Comparison of ENCODE assay signal across 22 cellular contexts in genomic region chr17:69916761-69917160, GRCh38.
DNase-seq lines count a peak whose midpoint lies in the region; ATAC-seq, FAIRE-seq and TF ChIP-seq lines count a peak whose summit lies in the region.
"Had no signal": no experiment of that assay in that cellular context is flagged by ENCODE, and none has a peak within 500 bp of the region (broad histone marks: within the 10 kb centered on the region; RNA-seq: fewer than 3 reads in every experiment).

No MANE protein-coding gene starts in this region.

- H3K36me3 ChIP-seq in astrocyte (ENCODE audit: insufficient read depth, low read length) (no peaks in the 10 kb centered on the region), neural progenitor cell (no peaks in the 10 kb centered on the region)
- H3K36me3 ChIP-seq: BE2C; BLaER1 treated with 17β-estradiol and CSF1 and Interleukin-3, amounts not matched to agents 10 nM and 100 nM had no signal

- no peaks in the 10 kb centered on the region for H3K9me3 Mint-ChIP-seq in astrocyte (ENCODE audit: unreplicated experiment)
- no peaks in the 10 kb centered on the region for H3K9me3 Mint-ChIP-seq in neural progenitor cell
- no peaks in the 10 kb centered on the region for H3K9me3 Mint-ChIP-seq in chondrocyte (ENCODE audit: low read depth)

- peaks cover 7% of the 10 kb centered on the region for H3F3A ChIP-seq in neural progenitor cell (ENCODE audit: low read depth)

- intact Hi-C loops in left colon (cut with DNase I, micrococcal nuclease): no loop called here

- no peak overlapping the region for H3K9ac ChIP-seq in astrocyte (ENCODE audit: low read length)
- H3K9ac ChIP-seq in neural progenitor cell: no peak overlapping the region
- H3K9ac ChIP-seq: BLaER1 treated with 17β-estradiol and CSF1 and Interleukin-3, amounts not matched to agents 10 nM and 100 nM had no signal

- H3K36me3 Mint-ChIP-seq in astrocyte (ENCODE audit: low read depth, unreplicated experiment) (no peaks in the 10 kb centered on the region), neural progenitor cell (no peaks in the 10 kb centered on the region), chondrocyte (ENCODE audit: low read depth) (no peaks in the 10 kb centered on the region)
- H3K36me3 Mint-ChIP-seq: CD14-positive monocyte; CD8-positive, alpha-beta memory T cell had no signal

- H4K20me1 ChIP-seq in astrocyte (ENCODE audit: insufficient read depth, low read length): no peaks in the 10 kb centered on the region
- H4K20me1 ChIP-seq in neural progenitor cell (ENCODE audit: low read depth): no peaks in the 10 kb centered on the region
- H4K20me1 ChIP-seq: BLaER1 treated with 17β-estradiol and CSF1 and Interleukin-3, amounts not matched to agents 10 nM and 100 nM had no signal

- H3K27ac ChIP-seq in astrocyte (ENCODE audit: low read depth, low read length) (no peak overlapping the region), neural progenitor cell (no peak overlapping the region)
- H3K27ac ChIP-seq: BLaER1 treated with 17β-estradiol and CSF1 and Interleukin-3, amounts not matched to agents 10 nM and 100 nM had no signal

- no peak overlapping the region for H2AFZ ChIP-seq in astrocyte (ENCODE audit: low read depth, low read length)
- H2AFZ ChIP-seq in neural progenitor cell (replicated peaks): no peak overlapping the region
- H2AFZ ChIP-seq: GM23338 had no signal

- no peak overlapping the region for H3K4me3 Mint-ChIP-seq in astrocyte (ENCODE audit: unreplicated experiment)
- no peak overlapping the region for H3K4me3 Mint-ChIP-seq in neural progenitor cell
- no peak overlapping the region for H3K4me3 Mint-ChIP-seq in chondrocyte (ENCODE audit: unreplicated experiment)
- H3K4me3 Mint-ChIP-seq: CD14-positive monocyte; CD4-positive, alpha-beta T cell; CD8-positive, alpha-beta memory T cell; GM23338; H9 had no signal

- TF ChIP-seq CTCF in astrocyte (IDR thresholded peaks at IDR 0.05; ENCODE audit: insufficient read depth, low read depth, low read length): no peak
- no peak for TF ChIP-seq CTCF in neural progenitor cell (IDR thresholded peaks at IDR 0.05)
- no peak for TF ChIP-seq CTCF in chondrocyte (IDR thresholded peaks at IDR 0.05)

- H3K27me3 ChIP-seq in astrocyte (ENCODE audit: insufficient read depth, low read length): no peaks in the 10 kb centered on the region
- no peaks in the 10 kb centered on the region for H3K27me3 ChIP-seq in neural progenitor cell
- H3K27me3 ChIP-seq: BE2C; BLaER1 treated with 17β-estradiol and CSF1 and Interleukin-3, amounts not matched to agents 10 nM and 100 nM had no signal

- H3K4me1 ChIP-seq in astrocyte (ENCODE audit: insufficient read depth, low read length) (no peaks in the 10 kb centered on the region), neural progenitor cell (peaks cover 8% of the 10 kb centered on the region)
- H3K4me1 ChIP-seq: BE2C; BLaER1 treated with 17β-estradiol and CSF1 and Interleukin-3, amounts not matched to agents 10 nM and 100 nM had no signal

- no peaks in the 10 kb centered on the region for H3K79me2 ChIP-seq in astrocyte (ENCODE audit: insufficient read depth, low read length)
- H3K79me2 ChIP-seq in neural progenitor cell (ENCODE audit: low read depth): no peaks in the 10 kb centered on the region

- no peaks in the 10 kb centered on the region for H3K27me3 Mint-ChIP-seq in astrocyte (ENCODE audit: low read depth, unreplicated experiment)
- peaks cover 2% of the 10 kb centered on the region for H3K27me3 Mint-ChIP-seq in neural progenitor cell (ENCODE audit: insufficient read depth, low read depth)
- no peaks in the 10 kb centered on the region for H3K27me3 Mint-ChIP-seq in chondrocyte (ENCODE audit: low read depth)
- H3K27me3 Mint-ChIP-seq: CD4-positive, alpha-beta T cell; CD8-positive, alpha-beta memory T cell had no signal

- ATAC-seq in left colon: no peak
- ATAC-seq: GM23338, HCT116 had no signal

- peak; percentile 12 for DNase-seq in astrocyte (ENCODE audit: low read depth)
- peak; percentile 29 for DNase-seq in iPS-NIHi11 (ENCODE audit: low spot score)
- DNase-seq in neural progenitor cell (ENCODE audit: low spot score): peak; percentile 20
- DNase-seq in left colon: no peak
- no peak for DNase-seq in chondrocyte (ENCODE audit: low spot score)
- DNase-seq in GDM1 (lab: John Stamatoyannopoulos, UW): no peak
- DNase-seq: AML-193; BE2C; CD4-positive, alpha-beta T cell; CD8-positive, alpha-beta memory T cell; DMS 273 treated with DMSO at 0.1 percent for 48 hours; DMS79; EL; GF-D8; H9 had no signal

- H3K4me2 ChIP-seq in astrocyte (ENCODE audit: low read length) (no peak overlapping the region), neural progenitor cell (no peak overlapping the region)
- H3K4me2 ChIP-seq: BLaER1 treated with 17β-estradiol and CSF1 and Interleukin-3, amounts not matched to agents 10 nM and 100 nM; GM23338 had no signal

- FAIRE-seq in astrocyte (lab: Jason Lieb, UNC): no peak
- FAIRE-seq: D721Med, GM12891, GM18507 had no signal

- H3K4me3 ChIP-seq in astrocyte (ENCODE audit: insufficient read depth, low read depth, low read length): no peak overlapping the region
- no peak overlapping the region for H3K4me3 ChIP-seq in neural progenitor cell
- H3K4me3 ChIP-seq: BLaER1 treated with 17β-estradiol and CSF1 and Interleukin-3, amounts not matched to agents 10 nM and 100 nM; GM23338 had no signal

- H3K9me3 ChIP-seq in astrocyte (ENCODE audit: insufficient read depth, low read depth, low read length) (no peaks in the 10 kb centered on the region), neural progenitor cell (ENCODE audit: low read depth) (no peaks in the 10 kb centered on the region)
- H3K9me3 ChIP-seq: BE2C had no signal

- H3K4me1 Mint-ChIP-seq in astrocyte (ENCODE audit: low read depth, unreplicated experiment): peaks cover 4% of the 10 kb centered on the region
- peaks cover 3% of the 10 kb centered on the region for H3K4me1 Mint-ChIP-seq in neural progenitor cell
- H3K4me1 Mint-ChIP-seq in chondrocyte (ENCODE audit: low read depth): peaks cover 2% of the 10 kb centered on the region
- H3K4me1 Mint-ChIP-seq: CD14-positive monocyte; CD8-positive, alpha-beta memory T cell had no signal

- H3K27ac Mint-ChIP-seq in astrocyte (ENCODE audit: unreplicated experiment): no peak overlapping the region
- H3K27ac Mint-ChIP-seq in neural progenitor cell: no peak overlapping the region
- H3K27ac Mint-ChIP-seq in chondrocyte (ENCODE audit: unreplicated experiment): no peak overlapping the region
- H3K27ac Mint-ChIP-seq: CD14-positive monocyte; CD4-positive, alpha-beta T cell; CD8-positive, alpha-beta memory T cell; GM23338; H9 had no signal

Comparison
In these comparisons a context has a peak if more than half of its experiments do, and no peak if none do; other contexts are left out.
1. DNase-seq: peak in astrocyte (single experiment), iPS-NIHi11 (single experiment) and neural progenitor cell (single experiment); none in left colon (0 of 2), chondrocyte (single experiment) and GDM1 (single experiment).